In the genomic region with DNA sequence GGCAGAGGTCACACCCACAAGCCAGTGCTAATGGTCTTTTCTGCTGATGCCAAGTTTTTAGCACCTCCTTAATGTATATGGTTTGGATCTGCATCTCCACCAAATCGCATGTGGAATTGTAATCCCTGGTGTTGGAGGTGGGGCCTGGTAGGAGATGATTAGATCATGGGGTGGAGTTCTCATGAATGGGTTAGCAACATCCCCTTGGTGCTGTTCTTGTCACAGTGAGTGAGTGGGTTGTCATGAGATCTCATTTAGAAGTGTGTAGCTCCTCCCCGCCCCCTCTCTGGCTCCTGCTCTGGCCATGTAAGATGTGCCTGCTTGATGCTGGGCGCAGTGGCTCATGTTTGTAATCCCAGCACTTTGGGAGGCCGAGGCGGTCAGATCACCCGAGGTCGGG, we compare ENCODE assay signal across 22 cellular contexts. TPM values are rescaled to one million over a fixed set of nuclear protein-coding genes. Genes with fewer than 3 reads are reported as not detected.
A peak's percentile ranks its signal among the peaks of the same experiment; 100 is the strongest.
DNase-seq lines count a peak whose midpoint lies in the region; ATAC-seq, FAIRE-seq and TF ChIP-seq lines count a peak whose summit lies in the region.
"Had no signal": no experiment of that assay in that cellular context is flagged by ENCODE, and none has a peak within 500 bp of the region (broad histone marks: within the 10 kb centered on the region; RNA-seq: fewer than 3 reads in every experiment).

No MANE protein-coding gene starts in this region.

- TF ChIP-seq EP300 in K562 (IDR thresholded peaks at IDR 0.05; ENCODE audit: low read length): no peak

- TF ChIP-seq POLR2A in K562 (conservative IDR thresholded peaks at IDR 0.05): no peak

- H3K79me2 ChIP-seq in OCI-LY1 (ENCODE audit: insufficient read depth, low read length) (no peaks in the 10 kb centered on the region), K562 (ENCODE audit: control insufficient read depth, insufficient read depth, low read length) (no peaks in the 10 kb centered on the region)

- peaks cover 5% of the 10 kb centered on the region; the same call in 1 of the 2 replicates for H3F3A ChIP-seq in OCI-LY1 (ENCODE audit: insufficient read depth, low read length)

- H3K4me3 Mint-ChIP-seq in activated CD4-positive, alpha-beta T cell treated with anti-CD3 and anti-CD28 coated beads for 36 hours: no peak overlapping the region
- no peak overlapping the region for H3K4me3 Mint-ChIP-seq in T-helper 17 cell

- H3K36me3 Mint-ChIP-seq in activated CD4-positive, alpha-beta T cell treated with anti-CD3 and anti-CD28 coated beads for 36 hours (ENCODE audit: low read depth): peaks cover 1% of the 10 kb centered on the region
- H3K36me3 Mint-ChIP-seq in T-helper 17 cell (ENCODE audit: low read depth): no peaks in the 10 kb centered on the region

- DNase-seq in activated CD4-positive, alpha-beta T cell treated with anti-CD3 and anti-CD28 coated beads for 36 hours: peak; percentile 27
- no peak for DNase-seq in activated CD4-positive, alpha-beta T cell treated with anti-CD3 and anti-CD28 coated beads for 1 hour
- DNase-seq in CD1c-positive myeloid dendritic cell (ENCODE audit: extremely low spot score) (peak; percentile 33), K562 (ENCODE audit: extremely low read depth in 1 of 4, low spot score in 3 of 4) (no peak), head of caudate nucleus (no peak), iPS-NIHi11 (ENCODE audit: low spot score) (no peak), T-helper 17 cell (no peak)
- DNase-seq: Calu3; DMS79 treated with DMSO at 0.1 percent for 48 hours; KBM-7; MG63; NCI-H2029; NCI-H446; NCI-H524 treated with DMSO at 0.1 percent for 48 hours; NK-92 treated with Interleukin-12 subunit alpha and Interleukin-12 subunit beta, amount 100 ng/mL, for 24 hours had no signal

- H3K4me1 Mint-ChIP-seq in activated CD4-positive, alpha-beta T cell treated with anti-CD3 and anti-CD28 coated beads for 36 hours: peaks cover 35% of the 10 kb centered on the region
- H3K4me1 Mint-ChIP-seq in T-helper 17 cell: peaks cover 25% of the 10 kb centered on the region

- CTCF ChIA-PET in activated CD4-positive, alpha-beta T cell treated with anti-CD3 and anti-CD28 coated beads for 36 hours (lab: Charles Lee): interaction anchor here (0.8 to 2.3 kb wide), 5 partner anchors 11 to 78 kb away, joined by 3 to 8 read pairs (median 4); no protein-coding TSS in a partner anchor
- CTCF ChIA-PET in K562 (lab: Yijun Ruan, JAX; ENCODE audit: low intra/inter-chr PET ratio): no interaction called here

- BruUV-seq in K562 (replicated peaks; lab: Mats Ljungman, UMichigan): no TSS peak

- no peaks in the 10 kb centered on the region for H3K9me1 ChIP-seq in K562 (ENCODE audit: control insufficient read depth, insufficient read depth, low read length)

- TF ChIP-seq RAD21 in K562 (CRISPR knock-in tag; conservative IDR thresholded peaks at IDR 0.05 in 1 of 2, IDR thresholded peaks at IDR 0.05 in 1 of 2): no peak

- H3K27ac ChIP-seq in OCI-LY1 (ENCODE audit: low read depth, low read length, poor library complexity, severe bottlenecking) (peak overlapping the region; percentile 93), K562 (ENCODE audit: extremely low read depth, low read depth, low read length) (no peak overlapping the region)
- H3K27ac ChIP-seq: 22Rv1, C4-2B had no signal

- intact Hi-C loops in activated CD4-positive, alpha-beta T cell treated with anti-CD3 and anti-CD28 coated beads for 36 hours (cut with DNase I, micrococcal nuclease): loop anchor here (1.0 to 2.0 kb wide), 3 partner anchors 36 to 124 kb away; a partner anchor contains a TSS
- intact Hi-C loops in K562 (cut with micrococcal nuclease): no loop called here
- intact Hi-C loops in head of caudate nucleus (cut with DNase I): loop anchor here (10.0 kb wide), 1 partner anchor 88 kb away; no protein-coding TSS in a partner anchor

- peaks cover 5% of the 10 kb centered on the region for H3K9me3 ChIP-seq in OCI-LY1 (ENCODE audit: low read length)
- H3K9me3 ChIP-seq in K562 (replicated peaks; ENCODE audit: control insufficient read depth, insufficient read depth, low read depth, low read length): no peaks in the 10 kb centered on the region
- no peaks in the 10 kb centered on the region for H3K9me3 ChIP-seq in T-helper 17 cell (ENCODE audit: control insufficient read depth, low read length, poor library complexity, severe bottlenecking)

- H3K4me3 ChIP-seq in OCI-LY1 (ENCODE audit: low read depth, low read length, poor library complexity, severe bottlenecking) (peak overlapping the region; percentile 37), K562 (no peak overlapping the region)
- H3K4me3 ChIP-seq: MG63 had no signal

- POLR2A ChIA-PET in activated CD4-positive, alpha-beta T cell treated with anti-CD3 and anti-CD28 coated beads for 36 hours (lab: Charles Lee): no interaction called here
- POLR2A ChIA-PET in K562 (lab: Yijun Ruan, JAX): interaction anchor here (0.6 to 0.7 kb wide), 2 partner anchors 43 to 1001 kb away, joined by 3 read pairs; no protein-coding TSS in a partner anchor

- 51% methylated on average over 7 of the region's 7 CpGs for WGBS in K562 (ENCODE audit: insufficient coverage, low coverage, missing lambda C conversion rate)

- H3K4me2 ChIP-seq in OCI-LY1 (ENCODE audit: low read length) (peak overlapping the region; percentile 62), K562 (ENCODE audit: insufficient read depth, low read length) (no peak overlapping the region)

- no peak for TF ChIP-seq CTCF in OCI-LY1 (IDR thresholded peaks at IDR 0.05; ENCODE audit: low read length)
- TF ChIP-seq CTCF in K562 (IDR thresholded peaks at IDR 0.05 in 2 of 3, conservative IDR thresholded peaks at IDR 0.05 in 1 of 3; ENCODE audit: insufficient read depth in 2 of 3, low read depth in 1 of 3, low read length in 3 of 3): no peak

- in situ Hi-C loops in K562 (cut with MboI): no loop called here

- peaks cover 11% of the 10 kb centered on the region for H3K9me3 Mint-ChIP-seq in activated CD4-positive, alpha-beta T cell treated with anti-CD3 and anti-CD28 coated beads for 36 hours (ENCODE audit: low read depth)

- peak overlapping the region; percentile 46 for H3K9ac ChIP-seq in OCI-LY1 (ENCODE audit: low read length)
- no peak overlapping the region for H3K9ac ChIP-seq in K562 (ENCODE audit: insufficient read depth in 1 of 2, low read depth in 2 of 2, low read length in 2 of 2)

- H3K27me3 ChIP-seq in OCI-LY1 (ENCODE audit: insufficient read depth, low read length) (no peaks in the 10 kb centered on the region), K562 (ENCODE audit: control insufficient read depth in 2 of 2, insufficient read depth in 2 of 2, low read length in 2 of 2) (no peaks in the 10 kb centered on the region)
- H3K27me3 ChIP-seq: MG63 had no signal

- H3K27ac Mint-ChIP-seq in activated CD4-positive, alpha-beta T cell treated with anti-CD3 and anti-CD28 coated beads for 36 hours: no peak overlapping the region
- H3K27ac Mint-ChIP-seq in T-helper 17 cell: no peak overlapping the region

- no peaks in the 10 kb centered on the region for H3K27me3 Mint-ChIP-seq in activated CD4-positive, alpha-beta T cell treated with anti-CD3 and anti-CD28 coated beads for 36 hours
- no peaks in the 10 kb centered on the region for H3K27me3 Mint-ChIP-seq in T-helper 17 cell

- H3K36me3 ChIP-seq in OCI-LY1 (ENCODE audit: insufficient read depth, low read length) (no peaks in the 10 kb centered on the region), K562 (ENCODE audit: control insufficient read depth, insufficient read depth, low read length) (no peaks in the 10 kb centered on the region)
- H3K36me3 ChIP-seq: MG63 had no signal

- FAIRE-seq in K562 (lab: Jason Lieb, UNC): no peak
- FAIRE-seq: H54, HTR-8/SVneo, RCC 7860 had no signal

- peak overlapping the region; percentile 67 for H2AFZ ChIP-seq in OCI-LY1 (ENCODE audit: low read length)
- H2AFZ ChIP-seq in K562 (ENCODE audit: low read depth, low read length): peak overlapping the region; percentile 47

- H4K20me1 ChIP-seq in OCI-LY1 (ENCODE audit: insufficient read depth, low read length) (no peaks in the 10 kb centered on the region), K562 (replicated peaks; ENCODE audit: control insufficient read depth, insufficient read depth, low read length) (no peaks in the 10 kb centered on the region)

- ATAC-seq in activated CD4-positive, alpha-beta T cell treated with anti-CD3 and anti-CD28 coated beads for 36 hours: peak; percentile 65
- ATAC-seq in K562 (no peak), T-helper 17 cell (no peak)
- ATAC-seq: SK-N-SH treated with all-trans-retinoic acid at 6 μM for 48 hours had no signal

- H3K4me1 ChIP-seq in OCI-LY1 (ENCODE audit: insufficient read depth, low read length, severe bottlenecking): peaks cover 34% of the 10 kb centered on the region
- H3K4me1 ChIP-seq in K562 (replicated peaks in 1 of 2; ENCODE audit: control insufficient read depth in 2 of 2, insufficient read depth in 2 of 2, low read length in 2 of 2): no peaks in the 10 kb centered on the region

- no peaks in the 10 kb centered on the region for H3K9me2 ChIP-seq in OCI-LY1 (ENCODE audit: low read depth, low read length)

RNA-seq across cellular contexts. Expression of a gene that starts 37.3 kb away (rescaled TPM):
- 10 to 100 TPM; 62.8 to 64.7 TPM for total RNA-seq in activated CD4-positive, alpha-beta T cell treated with anti-CD3 and anti-CD28 coated beads for 36 hours
- total RNA-seq in K562 (2011; cell fraction: chromatin; rRNA removed; ENCODE audit: low replicate concordance): 1.2 and 1.8 TPM in 2 replicates
- total RNA-seq in K562 (2011; cell fraction: nucleolus; rRNA removed): 0.67 and 0.92 TPM in 2 replicates
- total RNA-seq in K562 (2011; cell fraction: nucleoplasm; rRNA removed): 1.3 and 1.8 TPM in 2 replicates
- 1.2 and 1.4 TPM in 2 replicates for total RNA-seq in K562 (2014; rRNA removed)
- total RNA-seq in K562 (2014; rRNA removed; fragmentation: Illumina TruSeq; extraction: Trizol): 1.9 and 2.0 TPM in 2 replicates
- total RNA-seq in K562 (2015; rRNA removed; fragmentation: Illumina TruSeq; extraction: Trizol): 1.2 and 1.3 TPM in 2 replicates
- total RNA-seq in K562 (2021): 1.4 and 2.1 TPM in 2 replicates
- 0.61 and 0.70 TPM in 2 replicates for polyA plus RNA-seq in K562 (2011; rRNA removed)
- polyA plus RNA-seq in K562 (2011; cell fraction: cytosol; rRNA removed): 0.37 and 0.46 TPM in 2 replicates
- polyA plus RNA-seq in K562 (2011; cell fraction: nucleus; rRNA removed): 1.2 and 1.5 TPM in 2 replicates
- 1.4 and 5.2 TPM in 2 replicates for polyA plus RNA-seq in K562 (2012)
- 1.7 TPM in 2 replicates for polyA plus RNA-seq in K562 (2014; fragmentation: Illumina TruSeq; extraction: Trizol)
- polyA plus RNA-seq in K562 (2014; fragmentation: Nextera tagmentation; extraction: Ambion mirVana): under 1 TPM; 0.18 to 0.46 TPM
- polyA plus RNA-seq in K562 (2014; rRNA removed): 1.7 and 2.1 TPM in 2 replicates
- 0.67 and 1.1 TPM in 2 replicates for polyA minus RNA-seq in K562 (2011; rRNA and poly(A)+ RNA removed)
- 0.27 and 0.48 TPM in 2 replicates for polyA minus RNA-seq in K562 (2011; cell fraction: cytosol; rRNA and poly(A)+ RNA removed)
- 0.81 and 1.3 TPM in 2 replicates for polyA minus RNA-seq in K562 (2011; cell fraction: nucleus; rRNA and poly(A)+ RNA removed)
- 10 to 100 TPM; 29.3 to 35.7 TPM for total RNA-seq in T-helper 17 cell
- total RNA-seq: Calu3 had no signal

RNA-seq across cellular contexts. Expression of a gene that starts 42.6 kb away (rescaled TPM):
- total RNA-seq in activated CD4-positive, alpha-beta T cell treated with anti-CD3 and anti-CD28 coated beads for 36 hours: 10 to 100 TPM in 1 of 2 experiments, 1 to 10 TPM in 1; 9.6 to 15.8 TPM
- total RNA-seq in K562 (2011; cell fraction: chromatin; rRNA removed; ENCODE audit: low replicate concordance): 24.6 and 59.1 TPM in 2 replicates
- total RNA-seq in K562 (2011; cell fraction: nucleolus; rRNA removed): 10.0 and 17.0 TPM in 2 replicates
- total RNA-seq in K562 (2011; cell fraction: nucleoplasm; rRNA removed): 23.2 and 26.3 TPM in 2 replicates
- 9.5 and 14.2 TPM in 2 replicates for total RNA-seq in K562 (2014; rRNA removed)
- 14.7 and 18.8 TPM in 2 replicates for total RNA-seq in K562 (2014; rRNA removed; fragmentation: Illumina TruSeq; extraction: Trizol)
- total RNA-seq in K562 (2015; rRNA removed; fragmentation: Illumina TruSeq; extraction: Trizol): 7.4 and 8.7 TPM in 2 replicates
- total RNA-seq in K562 (2021): 14.5 and 21.2 TPM in 2 replicates
- polyA plus RNA-seq in K562 (2011; rRNA removed): 15.8 and 18.3 TPM in 2 replicates
- 10.0 and 19.4 TPM in 2 replicates for polyA plus RNA-seq in K562 (2011; cell fraction: cytosol; rRNA removed)
- polyA plus RNA-seq in K562 (2011; cell fraction: nucleus; rRNA removed): 5.9 and 12.3 TPM in 2 replicates
- polyA plus RNA-seq in K562 (2012): 8.5 and 10.7 TPM in 2 replicates
- polyA plus RNA-seq in K562 (2014; fragmentation: Illumina TruSeq; extraction: Trizol): 9.1 and 13.7 TPM in 2 replicates
- polyA plus RNA-seq in K562 (2014; fragmentation: Nextera tagmentation; extraction: Ambion mirVana): 1 to 10 TPM; 3.3 to 6.6 TPM
- 13.8 and 17.1 TPM in 2 replicates for polyA plus RNA-seq in K562 (2014; rRNA removed)
- 76.5 and 94.0 TPM in 2 replicates for polyA minus RNA-seq in K562 (2011; rRNA and poly(A)+ RNA removed)
- 18.3 and 29.7 TPM in 2 replicates for polyA minus RNA-seq in K562 (2011; cell fraction: cytosol; rRNA and poly(A)+ RNA removed)
- 10.1 and 21.4 TPM in 2 replicates for polyA minus RNA-seq in K562 (2011; cell fraction: nucleus; rRNA and poly(A)+ RNA removed)
- 100 to 1,000 TPM; 120 to 143 TPM for total RNA-seq in T-helper 17 cell

Comparison
In these comparisons a context has a peak if more than half of its experiments do, and no peak if none do; other contexts are left out.
1. DNase-seq: peak in activated CD4-positive, alpha-beta T cell treated with anti-CD3 and anti-CD28 coated beads for 36 hours (single experiment) and CD1c-positive myeloid dendritic cell (single experiment); none in activated CD4-positive, alpha-beta T cell treated with anti-CD3 and anti-CD28 coated beads for 1 hour (single experiment), K562 (0 of 4), head of caudate nucleus (0 of 42), iPS-NIHi11 (single experiment) and T-helper 17 cell (0 of 3).
2. RNA of a gene that starts 37.3 kb away (total RNA-seq): 62.8 to 64.7 TPM in activated CD4-positive, alpha-beta T cell treated with anti-CD3 and anti-CD28 coated beads for 36 hours and 29.3 to 35.7 TPM in T-helper 17 cell; 0.67 to 2.1 TPM in K562; every median in the first group is over 4 times any median in the second.